Comparison of ENCODE assay signal across 8 cellular contexts in genomic region chr14:72892879-72893635, GRCh38. TPM values are rescaled to one million over a fixed set of nuclear protein-coding genes. Genes with fewer than 3 reads are reported as not detected.
A peak's percentile ranks its signal among the peaks of the same experiment; 100 is the strongest.
DNase-seq lines count a peak whose midpoint lies in the region; ATAC-seq and TF ChIP-seq lines count a peak whose summit lies in the region.

No MANE protein-coding gene starts in this region.

- no peaks in the 10 kb centered on the region for H3K36me3 ChIP-seq in vagina

- H3K27me3 ChIP-seq in vagina: no peaks in the 10 kb centered on the region

- TF ChIP-seq CTCF in fibroblast of villous mesenchyme (IDR thresholded peaks at IDR 0.05; ENCODE audit: insufficient read depth, low read depth, low read length) (no peak), nephron progenitor cell (IDR thresholded peaks at IDR 0.05) (no peak), vagina (IDR thresholded peaks at IDR 0.05) (no peak)

- H3K4me3 ChIP-seq in fibroblast of villous mesenchyme (ENCODE audit: low read depth, low read length) (peak overlapping the region; percentile 74), vagina (peak overlapping the region; percentile 66 to 80)

- no peaks in the 10 kb centered on the region for H3K9me3 Mint-ChIP-seq in IgD-negative memory B cell
- H3K9me3 Mint-ChIP-seq in activated T-cell treated with anti-CD3 and anti-CD28 coated beads, Interleukin-2, amount 50 U/mL, for 24 hours: no peaks in the 10 kb centered on the region
- H3K9me3 Mint-ChIP-seq in nephron progenitor cell: peaks cover 3% of the 10 kb centered on the region

- peaks cover 25% of the 10 kb centered on the region for H3K4me1 ChIP-seq in vagina

- H3K27me3 Mint-ChIP-seq in IgD-negative memory B cell (peaks cover 11% of the 10 kb centered on the region), nephron progenitor cell (ENCODE audit: low read depth, poor library complexity) (peaks cover 7% of the 10 kb centered on the region)
- H3K27me3 Mint-ChIP-seq in activated T-cell treated with anti-CD3 and anti-CD28 coated beads, Interleukin-2, amount 50 U/mL, for 24 hours: peaks cover 50% of the 10 kb centered on the region

- TF ChIP-seq POLR2A in vagina (IDR thresholded peaks at IDR 0.05): no peak

- intact Hi-C loops in vagina (cut with DNase I): no loop called here

- H3K27ac Mint-ChIP-seq in IgD-negative memory B cell (no peak overlapping the region), nephron progenitor cell (no peak overlapping the region)
- H3K27ac Mint-ChIP-seq in activated T-cell treated with anti-CD3 and anti-CD28 coated beads, Interleukin-2, amount 50 U/mL, for 24 hours: peak overlapping the region; percentile 59

- H3K9me3 ChIP-seq in vagina: no peaks in the 10 kb centered on the region

- DNase-seq in 8988T: peak; percentile 35
- DNase-seq in activated T-cell treated with anti-CD3 and anti-CD28 coated beads, Interleukin-2, amount 50 U/mL, for 24 hours: peak; percentile 67
- peak; percentile 27 for DNase-seq in fibroblast of villous mesenchyme (ENCODE audit: low read depth)
- peak; percentile 66 for DNase-seq in nephron progenitor cell
- no peak for DNase-seq in vagina (ENCODE audit: extremely low spot score in 2 of 2)
- no peak for DNase-seq in COLO829 (ENCODE audit: low spot score)

- H3K4me3 Mint-ChIP-seq in IgD-negative memory B cell (peak overlapping the region; percentile 94 to 99 (median 98)), nephron progenitor cell (peak overlapping the region; percentile 98)
- H3K4me3 Mint-ChIP-seq in activated T-cell treated with anti-CD3 and anti-CD28 coated beads, Interleukin-2, amount 50 U/mL, for 24 hours: peak overlapping the region; percentile 81

- H3K4me1 Mint-ChIP-seq in IgD-negative memory B cell (peaks cover 15 to 26% (median 20%) of the 10 kb centered on the region in 3 donors), nephron progenitor cell (peaks cover 61% of the 10 kb centered on the region)
- H3K4me1 Mint-ChIP-seq in activated T-cell treated with anti-CD3 and anti-CD28 coated beads, Interleukin-2, amount 50 U/mL, for 24 hours (ENCODE audit: low read depth): peaks cover 29% of the 10 kb centered on the region

- ATAC-seq in GM18502 (IDR thresholded peaks at IDR 0.05; ENCODE audit: poor library complexity, unreplicated experiment): peak; percentile 13

- H3K27ac ChIP-seq in vagina: peak overlapping the region; percentile 8

- H3K36me3 Mint-ChIP-seq in IgD-negative memory B cell: peaks cover 3% of the 10 kb centered on the region
- peaks cover 3% of the 10 kb centered on the region for H3K36me3 Mint-ChIP-seq in activated T-cell treated with anti-CD3 and anti-CD28 coated beads, Interleukin-2, amount 50 U/mL, for 24 hours (ENCODE audit: low read depth)
- H3K36me3 Mint-ChIP-seq in nephron progenitor cell (ENCODE audit: low read depth): peaks cover 3% of the 10 kb centered on the region

RNA-seq across cellular contexts. Expression of gene DPF3, which starts 0.8 kb away (rescaled TPM):
- polyA plus RNA-seq in IgD-negative memory B cell: 6.0 TPM
- total RNA-seq in fibroblast of villous mesenchyme: 6.8 and 10.4 TPM in 2 replicates
- not detected for total RNA-seq in vagina

RNA-seq across cellular contexts. Expression of gene DCAF4, which starts 33.2 kb away (rescaled TPM):
- 21.0 TPM for polyA plus RNA-seq in IgD-negative memory B cell
- 12.5 and 14.8 TPM in 2 replicates for total RNA-seq in fibroblast of villous mesenchyme
- total RNA-seq in vagina: 14.2 TPM

Comparison
In these comparisons a context has a peak if more than half of its experiments do, and no peak if none do; other contexts are left out.
1. DNase-seq: peak in 8988T (single experiment), activated T-cell treated with anti-CD3 and anti-CD28 coated beads, Interleukin-2, amount 50 U/mL, for 24 hours (single experiment), fibroblast of villous mesenchyme (single experiment) and nephron progenitor cell (single experiment); none in vagina (0 of 2) and COLO829 (single experiment).
2. Peak in every context shown above with its lines, with median percentiles within 50 percentile points of each other: H3K4me3 Mint-ChIP-seq.